ENCODE assay signal across 11 cellular contexts in genomic region chr10:103889121-103889720, GRCh38. TPM values are rescaled to one million over a fixed set of nuclear protein-coding genes. Genes with fewer than 3 reads are reported as not detected.
DNase-seq lines count a peak whose midpoint lies in the region; ATAC-seq and TF ChIP-seq lines count a peak whose summit lies in the region.
"Had no signal": no experiment of that assay in that cellular context is flagged by ENCODE, and none has a peak within 500 bp of the region (broad histone marks: within the 10 kb centered on the region; RNA-seq: fewer than 3 reads in every experiment).

No MANE protein-coding gene starts in this region.

- H3K4me3 ChIP-seq in mucosa of rectum (ENCODE audit: low read length in 2 of 2) (no peak overlapping the region), testis (no peak overlapping the region), OCI-LY7 (ENCODE audit: low read depth, low read length, poor library complexity, severe bottlenecking) (no peak overlapping the region)

- peaks cover 38% of the 10 kb centered on the region for H3K4me1 Mint-ChIP-seq in T-helper 2 cell treated with Interferon-gamma antibody and Interleukin-4, amounts not matched to agents 5 μg/mL and 100 μg/mL, for 36 hours (ENCODE audit: low read depth)
- peaks cover 41% of the 10 kb centered on the region for H3K4me1 Mint-ChIP-seq in activated naive CD8-positive, alpha-beta T cell treated with anti-CD3 and anti-CD28 coated beads, Interleukin-2, amount 50 U/mL, for 24 hours

- H3K36me3 ChIP-seq in mucosa of rectum (ENCODE audit: control insufficient read depth in 2 of 2, insufficient read depth in 2 of 2, low read length in 2 of 2) = peaks cover 5 to 25% of the 10 kb centered on the region in 2 donors
- H3K36me3 ChIP-seq in testis (ENCODE audit: low read depth, missing control alignments) = no peaks in the 10 kb centered on the region
- H3K36me3 ChIP-seq in OCI-LY7 (ENCODE audit: insufficient read depth, low read length) = peaks cover 17% of the 10 kb centered on the region; the same call in 1 of the 2 replicates

- H4K20me1 ChIP-seq in OCI-LY7 (ENCODE audit: insufficient read depth, low read length) = no peaks in the 10 kb centered on the region

- POLR2A ChIA-PET in OCI-LY7 (lab: Charles Lee) = interaction anchor here (0.6 to 0.9 kb wide), 2 partner anchors 12 to 83 kb away, joined by 3 to 4 read pairs; no protein-coding TSS in a partner anchor

- TF ChIP-seq POLR2A in testis (IDR thresholded peaks at IDR 0.05) = no peak

- H3K4me2 ChIP-seq in OCI-LY7 (ENCODE audit: low read length) = no peak overlapping the region

- TF ChIP-seq CTCF in testis (IDR thresholded peaks at IDR 0.05) (no peak), OCI-LY7 (conservative IDR thresholded peaks at IDR 0.05; ENCODE audit: low read length) (no peak)

- no TSS peak for BruUV-seq in OCI-LY7 (replicated peaks; lab: Mats Ljungman, UMichigan)

- no peaks in the 10 kb centered on the region for H3K27me3 Mint-ChIP-seq in T-helper 2 cell treated with Interferon-gamma antibody and Interleukin-4, amounts not matched to agents 5 μg/mL and 100 μg/mL, for 36 hours (ENCODE audit: low read depth)
- H3K27me3 Mint-ChIP-seq in activated naive CD8-positive, alpha-beta T cell treated with anti-CD3 and anti-CD28 coated beads, Interleukin-2, amount 50 U/mL, for 24 hours = no peaks in the 10 kb centered on the region

- H3K9me2 ChIP-seq in OCI-LY7 (ENCODE audit: insufficient read depth, low read length) = no peaks in the 10 kb centered on the region

- peak overlapping the region; percentile 78 for H3K27ac Mint-ChIP-seq in T-helper 2 cell treated with Interferon-gamma antibody and Interleukin-4, amounts not matched to agents 5 μg/mL and 100 μg/mL, for 36 hours
- H3K27ac Mint-ChIP-seq in activated naive CD8-positive, alpha-beta T cell treated with anti-CD3 and anti-CD28 coated beads, Interleukin-2, amount 50 U/mL, for 24 hours = peak overlapping the region; percentile 86

- peaks cover 34 to 50% of the 10 kb centered on the region in 2 donors for H3K4me1 ChIP-seq in mucosa of rectum (ENCODE audit: control insufficient read depth in 2 of 2, insufficient read depth in 2 of 2, low read length in 2 of 2)
- H3K4me1 ChIP-seq in testis = peaks cover 16% of the 10 kb centered on the region
- H3K4me1 ChIP-seq in OCI-LY7 (ENCODE audit: insufficient read depth, low read length, poor library complexity, severe bottlenecking) = no peaks in the 10 kb centered on the region

- ATAC-seq in activated naive CD8-positive, alpha-beta T cell treated with anti-CD3 and anti-CD28 coated beads, Interleukin-2, amount 50 U/mL, for 24 hours = no peak

- intact Hi-C loops in testis (cut with DNase I; ENCODE audit: low total_unique reads) (no loop called here), OCI-LY7 (cut with micrococcal nuclease; ENCODE audit: unreplicated experiment) (loop anchor here (2.0 kb wide), 1 partner anchor 320 kb away; no protein-coding TSS in a partner anchor)

- peaks cover 51% of the 10 kb centered on the region for H3K36me3 Mint-ChIP-seq in T-helper 2 cell treated with Interferon-gamma antibody and Interleukin-4, amounts not matched to agents 5 μg/mL and 100 μg/mL, for 36 hours (ENCODE audit: low read depth)
- peaks cover 10% of the 10 kb centered on the region for H3K36me3 Mint-ChIP-seq in activated naive CD8-positive, alpha-beta T cell treated with anti-CD3 and anti-CD28 coated beads, Interleukin-2, amount 50 U/mL, for 24 hours (ENCODE audit: low read depth)

- 39 to 46% methylated on average over 2 of the region's 2 CpGs for WGBS in testis, 2 donors

- H3K27ac ChIP-seq in mucosa of rectum (ENCODE audit: low read depth in 2 of 2, low read length in 2 of 2) (peak overlapping the region; percentile 90 to 96), testis (peak overlapping the region; percentile 6 to 46), OCI-LY7 (ENCODE audit: low read depth, low read length, poor library complexity, severe bottlenecking) (no peak overlapping the region)
- H3K27ac ChIP-seq: parathyroid adenoma had no signal

- no peaks in the 10 kb centered on the region for H3K9me3 Mint-ChIP-seq in T-helper 2 cell treated with Interferon-gamma antibody and Interleukin-4, amounts not matched to agents 5 μg/mL and 100 μg/mL, for 36 hours
- no peaks in the 10 kb centered on the region for H3K9me3 Mint-ChIP-seq in activated naive CD8-positive, alpha-beta T cell treated with anti-CD3 and anti-CD28 coated beads, Interleukin-2, amount 50 U/mL, for 24 hours

- H3K4me3 Mint-ChIP-seq in T-helper 2 cell treated with Interferon-gamma antibody and Interleukin-4, amounts not matched to agents 5 μg/mL and 100 μg/mL, for 36 hours = no peak overlapping the region
- no peak overlapping the region for H3K4me3 Mint-ChIP-seq in activated naive CD8-positive, alpha-beta T cell treated with anti-CD3 and anti-CD28 coated beads, Interleukin-2, amount 50 U/mL, for 24 hours

- CTCF ChIA-PET in OCI-LY7 (lab: Charles Lee; ENCODE audit: unreplicated experiment) = interaction anchor here (0.6 kb wide), 1 partner anchor 177 kb away, joined by 3 read pairs; no protein-coding TSS in a partner anchor

- DNase-seq in T-helper 2 cell treated with Interferon-gamma antibody and Interleukin-4, amounts not matched to agents 5 μg/mL and 100 μg/mL, for 36 hours (ENCODE audit: low spot score) = no peak
- no peak for DNase-seq in T-helper 2 cell
- no peak for DNase-seq in activated naive CD8-positive, alpha-beta T cell treated with anti-CD3 and anti-CD28 coated beads, Interleukin-2, amount 50 U/mL, for 24 hours
- DNase-seq in testis = no peak
- no peak for DNase-seq in SW 1271 (lab: John Stamatoyannopoulos, UW)
- DNase-seq in OCI-LY7 (ENCODE audit: low spot score) = no peak
- DNase-seq in OCI-M1 (lab: John Stamatoyannopoulos, UW) = no peak
- DNase-seq: kidney, NCI-H1436 had no signal

- H3K9ac ChIP-seq in mucosa of rectum (ENCODE audit: low read depth in 1 of 2, low read length in 2 of 2) = peak overlapping the region; percentile 52 to 56
- H3K9ac ChIP-seq: parathyroid adenoma had no signal

- H3K9me3 ChIP-seq in mucosa of rectum (ENCODE audit: control insufficient read depth in 2 of 2, low read length in 2 of 2) (no peaks in the 10 kb centered on the region), testis (no peaks in the 10 kb centered on the region), OCI-LY7 (ENCODE audit: low read length) (no peaks in the 10 kb centered on the region)

- H3K27me3 ChIP-seq in mucosa of rectum (ENCODE audit: control insufficient read depth in 2 of 2, insufficient read depth in 2 of 2, low read length in 2 of 2) = no peaks in the 10 kb centered on the region
- no peaks in the 10 kb centered on the region for H3K27me3 ChIP-seq in testis

- no peaks in the 10 kb centered on the region for H3K79me2 ChIP-seq in OCI-LY7 (ENCODE audit: insufficient read depth, low read depth, low read length)
- H3K79me2 ChIP-seq: parathyroid adenoma had no signal

- H2AFZ ChIP-seq in OCI-LY7 (ENCODE audit: low read length) = no peak overlapping the region
- H2AFZ ChIP-seq: parathyroid adenoma had no signal

RNA-seq across cellular contexts. Expression of gene STN1, which starts 28.8 kb away (rescaled TPM):
- total RNA-seq in testis (10 to 100 TPM; 48.2 to 50.5 TPM), OCI-LY7 (2022) (24.3 and 24.5 TPM in 2 replicates)
- 50.1 TPM for polyA plus RNA-seq in testis (ENCODE audit: insufficient read depth, low read depth, low replicate concordance)
- 19.5 and 20.9 TPM in 2 replicates for total RNA-seq in OCI-LY7 (2014; rRNA removed; shearing (Covaris generic))

RNA-seq across cellular contexts. Expression of gene SH3PXD2A, which starts 33.8 kb away (rescaled TPM):
- total RNA-seq in testis = 10 to 100 TPM; 10.8 to 12.0 TPM
- polyA plus RNA-seq in testis (ENCODE audit: insufficient read depth, low read depth, low replicate concordance) = 12.1 TPM
- 0.85 and 1.3 TPM in 2 replicates for total RNA-seq in OCI-LY7 (2014; rRNA removed; shearing (Covaris generic))
- 5.8 and 5.9 TPM in 2 replicates for total RNA-seq in OCI-LY7 (2022)
